Comparison of ENCODE assay signal across 17 cellular contexts in the genomic region with DNA sequence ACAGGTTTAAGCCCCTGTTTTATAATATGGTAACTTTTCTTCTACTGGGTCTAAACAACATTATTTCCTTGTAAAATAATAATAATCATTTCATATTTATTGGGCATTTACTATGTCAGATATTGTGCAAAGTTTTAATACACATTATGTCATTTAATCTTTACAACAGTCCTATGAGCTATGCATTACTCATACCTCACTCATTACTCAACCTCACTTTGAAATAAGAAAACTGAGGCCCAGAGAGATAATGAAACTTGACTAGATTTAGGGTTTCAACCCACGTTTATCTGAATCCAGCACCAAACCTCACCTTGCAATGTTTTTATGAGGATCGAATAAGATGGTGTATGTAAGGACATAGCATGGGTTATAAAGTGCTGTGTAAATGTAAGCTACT.
"Had no signal": no experiment of that assay in that cellular context is flagged by ENCODE, and none has a peak within 500 bp of the region (broad histone marks: within the 10 kb centered on the region; RNA-seq: fewer than 3 reads in every experiment).

No MANE protein-coding gene starts in this region.

- DNase-seq: activated CD4-positive, alpha-beta T cell treated with anti-CD3 and anti-CD28 coated beads, Interleukin-2, amount 50 U/mL, for 1 hour; activated naive CD4-positive, alpha-beta T cell; activated naive CD8-positive, alpha-beta T cell treated with anti-CD3 and anti-CD28 coated beads, Interleukin-2, amount 10 ng/mL, durations not matched to agents 7 days and 5 days; brain microvascular endothelial cell; endodermal cell; heart left ventricle; left colon; lower lobe of right lung; pancreas; stimulated activated CD4-positive, alpha-beta T cell treated with anti-CD3 and anti-CD28 coated beads, Interleukin-15, amount 100 ng/mL, for 24 hours; stimulated activated CD4-positive, alpha-beta T cell treated with anti-CD3 and anti-CD28 coated beads, Interleukin-4, amount 100 ng/mL, for 1 hour; stimulated activated naive B cell treated with anti-CD40 and anti-IgM and Interleukin-4, amounts not matched to agents 10 μg/mL and 1 μg/mL and 100 μg/mL, for 72 hours; thyroid gland had no signal

- H3K27me3 ChIP-seq: brain microvascular endothelial cell, heart left ventricle, neural progenitor cell, pancreas, thyroid gland had no signal

- H3K36me3 ChIP-seq: brain microvascular endothelial cell, heart left ventricle, lower lobe of right lung, neural progenitor cell, pancreas, thyroid gland had no signal

- ATAC-seq: esophagus mucosa; heart left ventricle; left colon; lower lobe of right lung; pancreas; stimulated activated naive B cell treated with anti-CD40 and anti-IgM and Interleukin-4, amounts not matched to agents 10 μg/mL and 1 μg/mL and 100 μg/mL, for 72 hours had no signal

- H2AFZ ChIP-seq: neural progenitor cell had no signal

- H3K4me1 ChIP-seq: heart left ventricle, lower lobe of right lung, neural progenitor cell, thyroid gland had no signal

- H3K9ac ChIP-seq: neural progenitor cell had no signal

- H3K9me3 ChIP-seq: heart left ventricle, lower lobe of right lung, pancreas, thyroid gland had no signal

- H3K27ac ChIP-seq: brain microvascular endothelial cell, heart left ventricle, lower lobe of right lung, neural progenitor cell, pancreas, thyroid gland had no signal

- H3K4me2 ChIP-seq: neural progenitor cell had no signal

- H3K4me3 ChIP-seq: dorsolateral prefrontal cortex, heart left ventricle, lower lobe of right lung, neural progenitor cell, pancreas, thyroid gland had no signal

- FAIRE-seq: frontal cortex, pancreas had no signal
